Comparison of ENCODE assay signal across 8 cellular contexts in genomic region chr6:4647414-4648365, GRCh38.
A peak's percentile ranks its signal among the peaks of the same experiment; 100 is the strongest.
DNase-seq lines count a peak whose midpoint lies in the region; ATAC-seq and TF ChIP-seq lines count a peak whose summit lies in the region.

No MANE protein-coding gene starts in this region.

- peaks cover 12% of the 10 kb centered on the region for H3K27me3 Mint-ChIP-seq in dendritic cell treated with granulocyte-macrophage colony-stimulating factor and Interleukin-4, amounts not matched to agents 40 ng/mL and 50 ng/mL, for 4 days

- CTCF ChIA-PET in BJ (lab: Yijun Ruan, JAX) (interaction anchor here (0.7 to 1.6 kb wide), 2 partner anchors 11 to 123 kb away, joined by 3 to 5 read pairs; no protein-coding TSS in a partner anchor), GM10248 (lab: Yijun Ruan, JAX) (interaction anchor here (1.1 kb wide), 1 partner anchor 13 kb away, joined by 3 read pairs; no protein-coding TSS in a partner anchor)

- no peak for ATAC-seq in GM18868 (IDR thresholded peaks at IDR 0.05; ENCODE audit: unreplicated experiment)

- H3K36me3 ChIP-seq in BJ (ENCODE audit: control insufficient read depth, insufficient read depth, low read length): no peaks in the 10 kb centered on the region

- H3K27ac Mint-ChIP-seq in dendritic cell treated with granulocyte-macrophage colony-stimulating factor and Interleukin-4, amounts not matched to agents 40 ng/mL and 50 ng/mL, for 4 days: peak overlapping the region; percentile 42

- POLR2A ChIA-PET in BJ (lab: Charles Lee): no interaction called here
- POLR2A ChIA-PET in GM10248 (lab: Yijun Ruan, JAX): no interaction called here

- H3K4me3 Mint-ChIP-seq in dendritic cell treated with granulocyte-macrophage colony-stimulating factor and Interleukin-4, amounts not matched to agents 40 ng/mL and 50 ng/mL, for 4 days: peak overlapping the region; percentile 63

- intact Hi-C loops in dendritic cell treated with granulocyte-macrophage colony-stimulating factor and Interleukin-4, amounts not matched to agents 40 ng/mL and 50 ng/mL, for 4 days (cut with micrococcal nuclease): no loop called here

- H3K36me3 Mint-ChIP-seq in dendritic cell treated with granulocyte-macrophage colony-stimulating factor and Interleukin-4, amounts not matched to agents 40 ng/mL and 50 ng/mL, for 4 days (ENCODE audit: low read depth): no peaks in the 10 kb centered on the region

- H3K27me3 ChIP-seq in BJ (ENCODE audit: control insufficient read depth, insufficient read depth, low read length): no peaks in the 10 kb centered on the region

- peaks cover 14% of the 10 kb centered on the region for H3K4me1 Mint-ChIP-seq in dendritic cell treated with granulocyte-macrophage colony-stimulating factor and Interleukin-4, amounts not matched to agents 40 ng/mL and 50 ng/mL, for 4 days (ENCODE audit: low read depth)

- no peaks in the 10 kb centered on the region for H3K9me3 Mint-ChIP-seq in dendritic cell treated with granulocyte-macrophage colony-stimulating factor and Interleukin-4, amounts not matched to agents 40 ng/mL and 50 ng/mL, for 4 days

- H3K4me3 ChIP-seq in BJ (ENCODE audit: low read depth, low read length): peak overlapping the region; percentile 30

- TF ChIP-seq CTCF in BJ (IDR thresholded peaks at IDR 0.05; ENCODE audit: insufficient read depth, low read depth, low read length) (no peak), GM10248 (IDR thresholded peaks at IDR 0.05; ENCODE audit: control extremely low read depth, extremely low read depth, low read depth, missing control alignments) (no peak)

- DNase-seq in BJ (ENCODE audit: low read depth) (no peak), HT1080 (ENCODE audit: low read depth) (peak; percentile 79), SHP77 (lab: John Stamatoyannopoulos, UW) (peak; percentile 77 to 84), kidney tubule cell (ENCODE audit: low spot score) (peak; percentile 74), GM10248 (ENCODE audit: extremely low spot score) (no peak)
- peak; percentile 11 to 23 (median 14) for DNase-seq in stimulated activated CD4-positive, alpha-beta T cell treated with anti-CD3 and anti-CD28 coated beads, Interleukin-12 subunit alpha, Interleukin-12 subunit beta, amount 100 ng/mL, for 48 hours (ENCODE audit: low read depth in 2 of 3, low spot score in 1 of 3)

Comparison
In these comparisons a context has a peak if more than half of its experiments do, and no peak if none do; other contexts are left out.
1. DNase-seq: peak in HT1080 (single experiment), SHP77 (2 of 2), kidney tubule cell (single experiment) and stimulated activated CD4-positive, alpha-beta T cell treated with anti-CD3 and anti-CD28 coated beads, Interleukin-12 subunit alpha, Interleukin-12 subunit beta, amount 100 ng/mL, for 48 hours (3 of 3); none in BJ (single experiment) and GM10248 (single experiment).